Comparison of ENCODE assay signal across 14 cellular contexts in the genomic region with DNA sequence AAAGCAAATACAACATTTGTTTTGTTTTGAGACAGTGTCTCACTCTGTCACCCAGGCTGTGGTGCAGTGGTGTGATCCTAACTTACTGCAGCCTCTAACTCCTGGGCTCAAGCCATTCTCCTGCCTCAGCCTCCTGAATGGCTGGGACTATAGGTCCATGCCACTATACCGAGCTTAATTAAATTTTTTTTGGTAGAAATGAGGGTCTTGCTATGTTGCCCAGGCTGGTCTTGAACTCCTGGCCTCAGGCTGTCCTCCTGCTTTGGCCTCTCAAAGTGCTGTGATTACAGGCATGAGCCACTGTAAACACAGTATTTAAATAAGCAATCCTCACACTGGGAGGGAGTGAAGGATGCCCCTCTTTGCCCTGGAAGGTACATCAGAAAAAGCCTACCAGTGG. TPM values are rescaled to one million over a fixed set of nuclear protein-coding genes. Genes with fewer than 3 reads are reported as not detected.
DNase-seq lines count a peak whose midpoint lies in the region; ATAC-seq and TF ChIP-seq lines count a peak whose summit lies in the region.
"Had no signal": no experiment of that assay in that cellular context is flagged by ENCODE, and none has a peak within 500 bp of the region (broad histone marks: within the 10 kb centered on the region; RNA-seq: fewer than 3 reads in every experiment).

No MANE protein-coding gene starts in this region.

- in situ Hi-C loops in transverse colon (cut with MboI; ENCODE audit: low pct_ligation_motif_present in 1 of 4, low pct_unique_long_range_greater_than_20kb in 1 of 4, low sequenced_read_pairs in 3 of 4) = loop anchor here in 1 of 4 donors (25.0 kb wide), 1 partner anchor 209 kb away; no protein-coding TSS in a partner anchor

- peaks cover 20% of the 10 kb centered on the region for H3K4me1 ChIP-seq in CD4-positive, CD25-positive, alpha-beta regulatory T cell (ENCODE audit: control insufficient read depth, insufficient read depth, low read length, poor library complexity, severe bottlenecking)
- H3K4me1 ChIP-seq in CD8-positive, alpha-beta memory T cell (ENCODE audit: insufficient read depth, low read length) = peaks cover 29% of the 10 kb centered on the region
- peaks cover 0 to 18% of the 10 kb centered on the region in 2 donors for H3K4me1 ChIP-seq in ascending aorta
- H3K4me1 ChIP-seq in naive thymus-derived CD4-positive, alpha-beta T cell (ENCODE audit: control insufficient read depth in 2 of 2, insufficient read depth in 2 of 2, low read length in 2 of 2) = peaks cover 18 to 22% of the 10 kb centered on the region in 2 donors
- peaks cover 4 to 19% (median 9%) of the 10 kb centered on the region in 4 donors for H3K4me1 ChIP-seq in transverse colon

- peaks cover 0 to 32% (median 14%) of the 10 kb centered on the region in 4 donors for H3K4me1 Mint-ChIP-seq in CD4-positive, CD25-positive, alpha-beta regulatory T cell
- H3K4me1 Mint-ChIP-seq in CD8-positive, alpha-beta memory T cell = peaks cover 21 to 45% (median 23%) of the 10 kb centered on the region in 3 donors
- peaks cover 14 to 51% (median 41%) of the 10 kb centered on the region in 7 donors for H3K4me1 Mint-ChIP-seq in naive thymus-derived CD4-positive, alpha-beta T cell

- CTCF ChIA-PET in CD8-positive, alpha-beta memory T cell (lab: Charles Lee) = interaction anchor here (1.1 to 8.3 kb wide), 13 partner anchors 12 to 174 kb away, joined by 3 to 289 read pairs (median 8); a partner anchor contains a TSS
- CTCF ChIA-PET in naive thymus-derived CD4-positive, alpha-beta T cell (lab: Charles Lee) = interaction anchor here (0.8 to 9.9 kb wide), 11 partner anchors 8 to 157 kb away, joined by 3 to 288 read pairs (median 11); a partner anchor contains a TSS

- no peak for TF ChIP-seq POLR2A in transverse colon (IDR thresholded peaks at IDR 0.05)

- intact Hi-C loops in ascending aorta (cut with DNase I) = loop anchor here (2.0 to 10.0 kb wide), 2 partner anchors 68 to 1236 kb away; a partner anchor contains a TSS
- intact Hi-C loops in naive thymus-derived CD4-positive, alpha-beta T cell (cut with micrococcal nuclease) = loop anchor here (2.0 to 10.0 kb wide), 7 partner anchors 62 to 1356 kb away; a partner anchor contains a TSS
- intact Hi-C loops in transverse colon (cut with DNase I; ENCODE audit: low total_unique reads) = no loop called here

- POLR2A ChIA-PET in CD8-positive, alpha-beta memory T cell (lab: Charles Lee) = interaction anchor here (0.6 to 2.1 kb wide), 2 partner anchors 28 to 349 kb away, joined by 6 to 16 read pairs; no protein-coding TSS in a partner anchor
- POLR2A ChIA-PET in naive thymus-derived CD4-positive, alpha-beta T cell (lab: Charles Lee) = interaction anchor here (1.4 to 13.8 kb wide), 5 partner anchors 10 to 135 kb away, joined by 3 to 327 read pairs (median 8); a partner anchor contains a TSS

- no peaks in the 10 kb centered on the region for H3K27me3 Mint-ChIP-seq in CD4-positive, CD25-positive, alpha-beta regulatory T cell
- H3K27me3 Mint-ChIP-seq in CD8-positive, alpha-beta memory T cell = peaks cover 0 to 2% of the 10 kb centered on the region in 2 donors
- peaks cover 0 to 5% (median 0%) of the 10 kb centered on the region in 5 donors for H3K27me3 Mint-ChIP-seq in naive thymus-derived CD4-positive, alpha-beta T cell

- peak overlapping the region in 2 of 3 donors; percentile 77 to 86 for H3K27ac Mint-ChIP-seq in CD4-positive, CD25-positive, alpha-beta regulatory T cell
- peak overlapping the region in 7 of 8 donors; percentile 51 to 97 (median 93) for H3K27ac Mint-ChIP-seq in CD8-positive, alpha-beta memory T cell
- H3K27ac Mint-ChIP-seq in naive thymus-derived CD4-positive, alpha-beta T cell = peak overlapping the region in 7 of 9 donors; percentile 69 to 94 (median 89)

- no peak for ATAC-seq in CD4-positive, CD25-positive, alpha-beta regulatory T cell (ENCODE audit: low read depth in 2 of 2)
- no peak for ATAC-seq in naive thymus-derived CD4-positive, alpha-beta T cell
- ATAC-seq: HCT116 had no signal

- no peaks in the 10 kb centered on the region for H3K27me3 ChIP-seq in CD4-positive, CD25-positive, alpha-beta regulatory T cell (ENCODE audit: control insufficient read depth, insufficient read depth, low read length)
- no peaks in the 10 kb centered on the region for H3K27me3 ChIP-seq in CD8-positive, alpha-beta memory T cell (ENCODE audit: insufficient read depth, low read length, poor library complexity, severe bottlenecking)
- H3K27me3 ChIP-seq in ascending aorta (no peaks in the 10 kb centered on the region), transverse colon (no peaks in the 10 kb centered on the region)
- no peaks in the 10 kb centered on the region for H3K27me3 ChIP-seq in naive thymus-derived CD4-positive, alpha-beta T cell (ENCODE audit: control insufficient read depth in 2 of 2, insufficient read depth in 2 of 2, low read length in 2 of 2)
- H3K27me3 ChIP-seq: BLaER1 had no signal

- H3K27ac ChIP-seq in CD4-positive, CD25-positive, alpha-beta regulatory T cell (ENCODE audit: insufficient read depth, low read length, poor library complexity, severe bottlenecking) = no peak overlapping the region
- no peak overlapping the region for H3K27ac ChIP-seq in CD8-positive, alpha-beta memory T cell (ENCODE audit: low read depth, low read length)
- H3K27ac ChIP-seq in ascending aorta (peak overlapping the region; percentile 61 to 68), transverse colon (no peak overlapping the region)
- H3K27ac ChIP-seq in naive thymus-derived CD4-positive, alpha-beta T cell (ENCODE audit: low read depth, low read length) = peak overlapping the region; percentile 68
- H3K27ac ChIP-seq: BLaER1, GM23248 had no signal

- no peak for TF ChIP-seq EP300 in transverse colon (IDR thresholded peaks at IDR 0.05; ENCODE audit: low read depth)

- H3K4me3 Mint-ChIP-seq in CD4-positive, CD25-positive, alpha-beta regulatory T cell = no peak overlapping the region
- no peak overlapping the region for H3K4me3 Mint-ChIP-seq in CD8-positive, alpha-beta memory T cell
- no peak overlapping the region for H3K4me3 Mint-ChIP-seq in naive thymus-derived CD4-positive, alpha-beta T cell

- H3K9me3 ChIP-seq in CD4-positive, CD25-positive, alpha-beta regulatory T cell (ENCODE audit: control insufficient read depth in 2 of 2, low read length in 2 of 2) = no peaks in the 10 kb centered on the region
- H3K9me3 ChIP-seq in CD8-positive, alpha-beta memory T cell (ENCODE audit: low read length) = no peaks in the 10 kb centered on the region
- H3K9me3 ChIP-seq in ascending aorta = no peaks in the 10 kb centered on the region
- no peaks in the 10 kb centered on the region for H3K9me3 ChIP-seq in naive thymus-derived CD4-positive, alpha-beta T cell (ENCODE audit: control insufficient read depth in 2 of 3, low read length in 3 of 3)
- H3K9me3 ChIP-seq in transverse colon = no peaks in the 10 kb centered on the region
- H3K9me3 ChIP-seq: BLaER1 had no signal

- H3K36me3 Mint-ChIP-seq in CD4-positive, CD25-positive, alpha-beta regulatory T cell = no peaks in the 10 kb centered on the region
- H3K36me3 Mint-ChIP-seq in CD8-positive, alpha-beta memory T cell = peaks cover 0 to 2% (median 0%) of the 10 kb centered on the region in 3 donors
- no peaks in the 10 kb centered on the region for H3K36me3 Mint-ChIP-seq in naive thymus-derived CD4-positive, alpha-beta T cell

- no peak overlapping the region for H3K4me3 ChIP-seq in CD4-positive, CD25-positive, alpha-beta regulatory T cell (ENCODE audit: low read depth, low read length)
- no peak overlapping the region for H3K4me3 ChIP-seq in CD8-positive, alpha-beta memory T cell (ENCODE audit: low read length)
- no peak overlapping the region for H3K4me3 ChIP-seq in ascending aorta
- H3K4me3 ChIP-seq in naive thymus-derived CD4-positive, alpha-beta T cell (ENCODE audit: low read length) = no peak overlapping the region
- H3K4me3 ChIP-seq in transverse colon = no peak overlapping the region
- H3K4me3 ChIP-seq: BLaER1, GM23248 had no signal

- H3K9me3 Mint-ChIP-seq in CD4-positive, CD25-positive, alpha-beta regulatory T cell = no peaks in the 10 kb centered on the region
- H3K9me3 Mint-ChIP-seq in CD8-positive, alpha-beta memory T cell = no peaks in the 10 kb centered on the region
- H3K9me3 Mint-ChIP-seq in naive thymus-derived CD4-positive, alpha-beta T cell = no peaks in the 10 kb centered on the region

- TF ChIP-seq CTCF in ascending aorta (IDR thresholded peaks at IDR 0.05) (no peak), transverse colon (IDR thresholded peaks at IDR 0.05) (no peak)

- DNase-seq in CD4-positive, CD25-positive, alpha-beta regulatory T cell = no peak
- no peak for DNase-seq in CD8-positive, alpha-beta memory T cell
- DNase-seq in ascending aorta (ENCODE audit: low spot score in 2 of 2) (no peak), COLO829 (ENCODE audit: low spot score) (no peak), transverse colon (no peak), NCI-H2196 (lab: John Stamatoyannopoulos, UW; ENCODE audit: unreplicated experiment) (no peak)
- DNase-seq in naive thymus-derived CD4-positive, alpha-beta T cell = no peak
- DNase-seq: 8988T, AML-193, DMS53, GF-D8, GM23248 had no signal

- WGBS in transverse colon (ENCODE audit: low coverage in 1 of 2), 2 donors = 95 to 100% methylated on average over 1 of the region's 1 CpG

- no peaks in the 10 kb centered on the region for H3K36me3 ChIP-seq in CD4-positive, CD25-positive, alpha-beta regulatory T cell (ENCODE audit: control insufficient read depth, insufficient read depth, low read length)
- no peaks in the 10 kb centered on the region for H3K36me3 ChIP-seq in CD8-positive, alpha-beta memory T cell (ENCODE audit: insufficient read depth, low read length)
- H3K36me3 ChIP-seq in ascending aorta = no peaks in the 10 kb centered on the region
- peaks cover 0 to 3% (median 0%) of the 10 kb centered on the region in 3 experiments for H3K36me3 ChIP-seq in naive thymus-derived CD4-positive, alpha-beta T cell (ENCODE audit: control insufficient read depth in 2 of 3, insufficient read depth in 3 of 3, low read length in 3 of 3)
- no peaks in the 10 kb centered on the region for H3K36me3 ChIP-seq in transverse colon
- H3K36me3 ChIP-seq: BLaER1 had no signal

RNA-seq across cellular contexts. Expression of a gene that starts 4.0 kb away (rescaled TPM):
- 58.8 TPM for total RNA-seq in CD4-positive, CD25-positive, alpha-beta regulatory T cell
- polyA plus RNA-seq in CD4-positive, CD25-positive, alpha-beta regulatory T cell = 1 to 10 TPM; 4.3 to 5.3 (median 4.7) TPM
- 10 to 100 TPM; 17.3 to 17.5 TPM for total RNA-seq in CD8-positive, alpha-beta memory T cell
- polyA plus RNA-seq in CD8-positive, alpha-beta memory T cell = 8.1 TPM
- total RNA-seq in ascending aorta = 60.3 TPM
- total RNA-seq in naive thymus-derived CD4-positive, alpha-beta T cell = 10 to 100 TPM; 44.6 to 70.9 (median 61.9) TPM
- 1 to 10 TPM; 5.6 to 6.3 TPM for polyA plus RNA-seq in naive thymus-derived CD4-positive, alpha-beta T cell
- total RNA-seq in transverse colon = 100 to 1,000 TPM in 1 of 4 donors, 10 to 100 TPM in 3; 72.0 to 131 (median 83.0) TPM

RNA-seq across cellular contexts. Expression of a gene that starts 32.6 kb away (rescaled TPM):
- total RNA-seq in CD4-positive, CD25-positive, alpha-beta regulatory T cell = 0.35 TPM
- not detected for polyA plus RNA-seq in CD4-positive, CD25-positive, alpha-beta regulatory T cell
- 1 to 10 TPM; 1.2 to 1.6 TPM for total RNA-seq in CD8-positive, alpha-beta memory T cell
- not detected for polyA plus RNA-seq in CD8-positive, alpha-beta memory T cell
- total RNA-seq in ascending aorta (1.5 TPM), transverse colon (1 to 10 TPM in 3 of 4 donors, under 1 TPM in 1; 0.75 to 8.0 (median 2.3) TPM)
- under 1 TPM; 0.42 to 0.97 (median 0.78) TPM for total RNA-seq in naive thymus-derived CD4-positive, alpha-beta T cell
- not detected for polyA plus RNA-seq in naive thymus-derived CD4-positive, alpha-beta T cell

Comparison
In these comparisons a context has a peak if more than half of its experiments do, and no peak if none do; other contexts are left out.
1. H3K27ac ChIP-seq: peak in ascending aorta (2 of 2) and naive thymus-derived CD4-positive, alpha-beta T cell (single experiment); none in CD4-positive, CD25-positive, alpha-beta regulatory T cell (single experiment), CD8-positive, alpha-beta memory T cell (single experiment) and transverse colon (0 of 4).
2. Peak in every context shown above with its lines, with median percentiles within 50 percentile points of each other: H3K27ac Mint-ChIP-seq.